ENCODE assay signal across 8 cellular contexts in the genomic region with DNA sequence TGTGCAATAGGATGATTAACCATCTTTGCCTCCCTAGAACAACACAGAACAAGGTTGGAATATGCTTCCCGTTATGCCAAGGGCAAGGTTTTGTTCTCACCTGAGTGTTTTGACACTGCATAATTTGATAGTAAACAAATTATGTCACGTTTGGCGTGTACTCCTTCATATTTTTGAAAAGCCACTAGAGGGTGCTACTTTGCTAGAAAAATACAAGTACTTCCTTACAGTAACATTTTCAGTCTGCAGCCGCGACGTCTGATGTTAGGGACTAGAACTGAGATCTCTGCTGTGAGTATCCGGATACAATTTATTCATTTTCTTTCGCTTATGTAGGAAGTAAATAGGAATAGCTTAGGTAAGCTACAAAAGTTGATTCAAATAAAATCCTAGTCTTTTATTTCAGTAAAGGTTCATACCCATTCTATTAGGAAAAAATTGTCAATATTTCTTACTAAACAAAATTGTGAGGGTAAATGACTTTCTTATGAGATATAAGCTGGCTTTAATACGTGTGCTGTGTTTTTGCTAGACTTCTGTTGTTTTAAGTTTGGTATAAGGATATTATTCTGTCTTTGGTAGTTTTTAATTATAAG.
A peak's percentile ranks its signal among the peaks of the same experiment; 100 is the strongest.
DNase-seq lines count a peak whose midpoint lies in the region; ATAC-seq, FAIRE-seq and TF ChIP-seq lines count a peak whose summit lies in the region.

No MANE protein-coding gene starts in this region.

- DNase-seq in NCI-H345 treated with DMSO at 0.1 percent for 48 hours (lab: John Stamatoyannopoulos, UW; ENCODE audit: unreplicated experiment) (peak; percentile 61), astrocyte of the cerebellum (ENCODE audit: low read depth) (peak; percentile 55), hepatocyte (ENCODE audit: low spot score) (peak; percentile 81), small intestine (peak; percentile 68)
- no peak for DNase-seq in activated CD8-positive, alpha-beta memory T cell treated with anti-CD3 and anti-CD28 coated beads, Interleukin-2, amount 50 U/mL, for 48 hours

- 10% methylated on average over 9 of the region's 9 CpGs for WGBS in hepatocyte (ENCODE audit: low lambda C conversion rate, missing lambda C conversion rate)
- 6% methylated on average over 9 of the region's 9 CpGs for WGBS in small intestine, 3 donors

- peak; percentile 68 for TF ChIP-seq CTCF in DOHH2 (IDR thresholded peaks at IDR 0.05; ENCODE audit: low read depth, low read length, poor library complexity, severe bottlenecking)
- TF ChIP-seq CTCF in astrocyte of the cerebellum (IDR thresholded peaks at IDR 0.05; ENCODE audit: low read depth, low read length, missing control alignments), result peak; percentile 46
- peak; percentile 82 for TF ChIP-seq CTCF in hepatocyte (IDR thresholded peaks at IDR 0.05; ENCODE audit: poor library complexity)

- H3K27ac ChIP-seq in DOHH2 (ENCODE audit: low read depth, low read length) (no peak overlapping the region), hepatocyte (no peak overlapping the region), small intestine (ENCODE audit: low read depth in 1 of 2, low read length in 1 of 2) (no peak overlapping the region)

- no peaks in the 10 kb centered on the region for H3F3A ChIP-seq in DOHH2 (ENCODE audit: control insufficient read depth, insufficient read depth)

- in situ Hi-C loops in astrocyte of the cerebellum (cut with HindIII; ENCODE audit: low sequenced_read_pairs), result no loop called here

- no peak overlapping the region for H2AFZ ChIP-seq in hepatocyte

- H3K9me3 ChIP-seq in DOHH2 (ENCODE audit: control insufficient read depth, insufficient read depth, low read length), result no peaks in the 10 kb centered on the region
- H3K9me3 ChIP-seq in hepatocyte (ENCODE audit: low read depth), result no peaks in the 10 kb centered on the region
- H3K9me3 ChIP-seq in small intestine (ENCODE audit: control insufficient read depth, low read depth), result no peaks in the 10 kb centered on the region

- no peaks in the 10 kb centered on the region for H3K9me2 ChIP-seq in DOHH2 (replicated peaks; ENCODE audit: control insufficient read depth, low read length)
- H3K9me2 ChIP-seq in hepatocyte (replicated peaks; ENCODE audit: insufficient read depth), result no peaks in the 10 kb centered on the region

- FAIRE-seq in small intestine (lab: Jason Lieb, UNC), result no peak

- H3K4me2 ChIP-seq in DOHH2 (ENCODE audit: low read length), result no peak overlapping the region
- H3K4me2 ChIP-seq in hepatocyte, result peak overlapping the region; percentile 40

- H3K79me2 ChIP-seq in DOHH2 (ENCODE audit: control insufficient read depth, low read length) (no peaks in the 10 kb centered on the region), hepatocyte (no peaks in the 10 kb centered on the region)

- no peak overlapping the region for H3K4me3 ChIP-seq in DOHH2 (ENCODE audit: low read length)
- no peak overlapping the region for H3K4me3 ChIP-seq in astrocyte of the cerebellum (ENCODE audit: low read depth, low read length)
- no peak overlapping the region for H3K4me3 ChIP-seq in hepatocyte
- H3K4me3 ChIP-seq in small intestine (ENCODE audit: low read depth in 1 of 2, low read length in 2 of 2), result no peak overlapping the region

- H3K27me3 ChIP-seq in DOHH2 (ENCODE audit: control insufficient read depth, low read length), result peaks cover 5% of the 10 kb centered on the region
- H3K27me3 ChIP-seq in hepatocyte, result no peaks in the 10 kb centered on the region
- H3K27me3 ChIP-seq in small intestine (ENCODE audit: control insufficient read depth in 2 of 2, insufficient read depth in 2 of 2, low read length in 2 of 2), result no peaks in the 10 kb centered on the region

- ATAC-seq in GM19463 (IDR thresholded peaks at IDR 0.05; ENCODE audit: unreplicated experiment), result peak; percentile 82
- peak; percentile 88 for ATAC-seq in HG03457 (IDR thresholded peaks at IDR 0.05; ENCODE audit: unreplicated experiment)

- H3K4me1 ChIP-seq in DOHH2 (ENCODE audit: control insufficient read depth, low read length) (no peaks in the 10 kb centered on the region), hepatocyte (ENCODE audit: insufficient read depth) (no peaks in the 10 kb centered on the region), small intestine (ENCODE audit: control insufficient read depth in 2 of 2, insufficient read depth in 1 of 2, low read depth in 1 of 2, low read length in 1 of 2) (no peaks in the 10 kb centered on the region)

- no peaks in the 10 kb centered on the region for H4K20me1 ChIP-seq in DOHH2 (ENCODE audit: control insufficient read depth, insufficient read depth, low read depth, low read length)
- H4K20me1 ChIP-seq in hepatocyte (ENCODE audit: insufficient read depth, poor library complexity, severe bottlenecking), result no peaks in the 10 kb centered on the region

- H3K36me3 ChIP-seq in DOHH2 (ENCODE audit: control insufficient read depth, low read length) (no peaks in the 10 kb centered on the region), hepatocyte (replicated peaks; ENCODE audit: insufficient read depth, low read depth) (no peaks in the 10 kb centered on the region), small intestine (ENCODE audit: control insufficient read depth in 2 of 2, insufficient read depth in 2 of 2, low read length in 2 of 2) (no peaks in the 10 kb centered on the region)
